Comparison of ENCODE assay signal across 22 cellular contexts in the genomic region with DNA sequence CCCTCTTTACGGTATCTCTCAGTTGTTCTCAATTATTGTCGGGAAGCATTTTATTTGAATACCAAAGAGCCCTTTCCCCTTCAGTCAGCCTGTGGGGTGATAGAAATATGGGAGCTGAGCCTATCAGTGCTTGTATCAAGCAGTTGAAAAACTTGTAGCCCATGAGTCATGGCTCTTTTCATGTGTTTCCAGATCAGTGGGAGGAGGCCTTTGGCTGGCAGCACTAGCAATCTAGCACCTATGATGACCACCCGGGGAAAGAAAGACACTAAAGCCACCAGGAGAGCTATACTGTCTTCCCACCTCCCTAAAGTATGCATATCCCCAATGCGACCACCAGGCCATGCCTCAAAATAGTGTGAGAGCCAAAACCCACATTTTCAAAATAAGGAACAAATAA.
"Had no signal": no experiment of that assay in that cellular context is flagged by ENCODE, and none has a peak within 500 bp of the region (broad histone marks: within the 10 kb centered on the region; RNA-seq: fewer than 3 reads in every experiment).

No MANE protein-coding gene starts in this region.

- H3K36me3 ChIP-seq: gastrocnemius medialis, prostate gland, WERI-Rb-1 had no signal

- H3K4me1 ChIP-seq: body of pancreas, gastrocnemius medialis, prostate gland had no signal

- H3K27me3 ChIP-seq: body of pancreas, gastrocnemius medialis had no signal

- DNase-seq: activated CD4-positive, alpha-beta T cell treated with anti-CD3 and anti-CD28 coated beads, Interleukin-2, amount 50 U/mL, for 48 hours; activated naive CD4-positive, alpha-beta T cell; activated naive CD8-positive, alpha-beta T cell treated with anti-CD3 and anti-CD28 coated beads, Interleukin-2, amount 10 ng/mL, durations not matched to agents 7 days and 5 days; activated T-cell treated with anti-CD3 and anti-CD28 coated beads for 4 hours; amygdala; body of pancreas; central memory CD4-positive, alpha-beta T cell; gastrocnemius medialis; head of caudate nucleus; kidney glomerular epithelial cell; left ventricle myocardium superior; mucosa of descending colon; naive B cell; right cardiac atrium; stimulated activated CD4-positive, alpha-beta T cell treated with anti-CD3 and anti-CD28 coated beads, Interleukin-2, amount 100 ng/mL, for 24 hours; stimulated activated naive CD8-positive, alpha-beta T cell treated with anti-CD3 and anti-CD28 coated beads, Interleukin-15, Interleukin-2, amounts not matched to agents 100 U/mL and 50 U/mL, for 24 hours; SW 1271; T-helper 2 cell; trophoblast cell; WERI-Rb-1 had no signal

- H3K4me3 ChIP-seq: body of pancreas, coronary artery, gastrocnemius medialis, mucosa of descending colon, prostate gland had no signal

- H3K27ac ChIP-seq: body of pancreas, coronary artery, gastrocnemius medialis, prostate gland, WERI-Rb-1 had no signal
